8 cellular contexts compared by ENCODE assay signal in the genomic region with DNA sequence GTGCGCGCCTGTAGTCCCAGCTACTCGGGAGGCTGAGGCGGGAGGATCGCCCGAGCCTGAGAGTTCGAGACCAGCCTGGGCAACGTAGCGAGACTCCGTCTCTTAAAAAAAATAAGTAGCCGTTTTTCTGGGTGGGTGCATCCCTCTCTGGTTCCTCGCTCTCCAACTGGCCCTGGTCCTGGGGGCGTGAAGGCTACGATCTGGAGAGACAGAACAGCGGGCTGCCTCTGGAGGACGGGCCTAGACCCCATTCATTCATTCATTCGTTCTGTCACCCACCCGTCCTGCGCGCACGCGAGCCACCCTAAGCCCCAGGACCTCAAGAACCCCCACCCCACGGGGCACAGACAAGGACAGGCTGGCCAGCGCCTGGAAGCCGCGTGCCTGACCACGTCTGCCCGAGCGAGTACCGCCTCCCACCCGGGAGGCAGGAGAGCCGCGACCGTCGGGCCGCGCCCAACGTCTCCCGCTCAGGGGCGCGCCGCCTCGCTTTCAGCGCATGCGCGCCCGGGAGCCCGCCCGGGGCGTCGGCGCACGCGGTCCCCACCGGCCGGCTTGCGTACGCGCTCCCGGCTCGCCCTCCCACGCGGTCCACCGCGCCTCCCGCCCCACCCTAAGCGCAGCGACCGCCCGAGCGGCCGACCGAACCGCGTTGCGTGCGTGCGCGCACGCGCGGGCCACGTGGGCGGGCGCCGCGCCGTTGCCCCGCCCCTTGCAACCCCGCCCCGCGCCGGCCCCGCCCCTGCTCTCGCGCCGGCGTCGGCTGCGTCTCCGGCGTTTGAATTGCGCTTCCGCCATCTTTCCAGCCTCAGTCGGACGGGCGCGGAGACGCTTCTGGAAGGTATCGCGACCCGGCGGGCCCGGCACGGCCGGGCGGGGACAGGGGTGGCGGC. TPM values are rescaled to one million over a fixed set of nuclear protein-coding genes. Genes with fewer than 3 reads are reported as not detected.
DNase-seq lines count a peak whose midpoint lies in the region; ATAC-seq and TF ChIP-seq lines count a peak whose summit lies in the region.

A gene (plus strand): TSS at position 781 of the 893 bp plus-strand sequence. CDS start 528 bp downstream, outside the sequence.

- DNase-seq in DMS153 (lab: John Stamatoyannopoulos, UW) (peak; percentile 77), KG1 (lab: John Stamatoyannopoulos, UW) (peak; percentile 75), Panc1 (ENCODE audit: low read depth, low spot score) (peak; percentile 32)
- DNase-seq in activated T-cell treated with anti-CD3 and anti-CD28 coated beads, Interleukin-2, amount 50 U/mL, for 4 hours, result peak; percentile 93
- peak; percentile 78 for DNase-seq in stimulated activated CD8-positive, alpha-beta memory T cell treated with anti-CD3 and anti-CD28 coated beads, Interleukin-7, amount 100 ng/mL, for 24 hours (ENCODE audit: low read depth)

- H3K4me3 Mint-ChIP-seq in activated T-cell treated with anti-CD3 and anti-CD28 coated beads, Interleukin-2, amount 50 U/mL, for 4 hours, result peak within 1 kb of the TSS; percentile 94

- ATAC-seq in GM21717 (IDR thresholded peaks at IDR 0.05; ENCODE audit: unreplicated experiment), result peak; percentile 50
- peak; percentile 93 for ATAC-seq in Panc1
- peak; percentile 81 to 83 for ATAC-seq in activated T-cell treated with anti-CD3 and anti-CD28 coated beads, Interleukin-2, amount 50 U/mL, for 4 hours

- no TSS peak for BruUV-seq in Panc1 (replicated peaks; lab: Mats Ljungman, UMichigan)

- CTCF ChIA-PET in Panc1 (lab: Charles Lee), result no interaction called here

- peaks cover 38% of the 10 kb centered on the region for H3K36me3 Mint-ChIP-seq in activated T-cell treated with anti-CD3 and anti-CD28 coated beads, Interleukin-2, amount 50 U/mL, for 4 hours (ENCODE audit: insufficient read depth)

- no peaks in the 10 kb centered on the region for H3K27me3 Mint-ChIP-seq in activated T-cell treated with anti-CD3 and anti-CD28 coated beads, Interleukin-2, amount 50 U/mL, for 4 hours (ENCODE audit: low read depth)

- H3K9me3 ChIP-seq in Panc1 (ENCODE audit: control insufficient read depth, insufficient read depth, low read depth, low read length), result no peaks in the 10 kb centered on the region
- no peaks in the 10 kb centered on the region for H3K9me3 ChIP-seq in esophagus (ENCODE audit: control insufficient read depth in 2 of 2, insufficient read depth in 1 of 2, low read depth in 1 of 2, low read length in 1 of 2)
- H3K9me3 ChIP-seq in muscle layer of duodenum (ENCODE audit: control insufficient read depth in 1 of 2, low read length in 2 of 2), result no peaks in the 10 kb centered on the region

- H3K27ac ChIP-seq in Panc1 (ENCODE audit: low read length) (peak within 1 kb of the TSS; percentile 96), esophagus (ENCODE audit: low read depth in 2 of 2, low read length in 1 of 2) (peak within 1 kb of the TSS; percentile 93 to 97), muscle layer of duodenum (ENCODE audit: low read length) (peak within 1 kb of the TSS; percentile 40)

- intact Hi-C loops in Panc1 (cut with micrococcal nuclease; ENCODE audit: unreplicated experiment), result no loop called here

- no peaks in the 10 kb centered on the region for H3K9me3 Mint-ChIP-seq in activated T-cell treated with anti-CD3 and anti-CD28 coated beads, Interleukin-2, amount 50 U/mL, for 4 hours

- in situ Hi-C loops in Panc1 (cut with HindIII; ENCODE audit: low pct_unique_long_range_greater_than_20kb, low sequenced_read_pairs), result no loop called here

- POLR2A ChIA-PET in Panc1 (lab: Charles Lee), result no interaction called here

- H3K4me1 ChIP-seq in Panc1 (ENCODE audit: control insufficient read depth, insufficient read depth, low read length) (peaks cover 25% of the 10 kb centered on the region), esophagus (ENCODE audit: control insufficient read depth in 2 of 2, insufficient read depth in 2 of 2, low read length in 1 of 2) (no peaks in the 10 kb centered on the region), muscle layer of duodenum (ENCODE audit: control insufficient read depth in 1 of 2, insufficient read depth in 2 of 2, low read length in 2 of 2) (peaks cover 0 to 13% of the 10 kb centered on the region in 2 donors)

- H3K27me3 ChIP-seq in Panc1 (ENCODE audit: control insufficient read depth, insufficient read depth, low read length), result no peaks in the 10 kb centered on the region
- no peaks in the 10 kb centered on the region for H3K27me3 ChIP-seq in esophagus (ENCODE audit: control insufficient read depth in 1 of 2, insufficient read depth in 2 of 2, low read length in 2 of 2)
- no peaks in the 10 kb centered on the region for H3K27me3 ChIP-seq in muscle layer of duodenum (ENCODE audit: low read depth, low read length)

- TF ChIP-seq CTCF in Panc1 (IDR thresholded peaks at IDR 0.05), result no peak

- H3K36me3 ChIP-seq in Panc1 (ENCODE audit: control insufficient read depth, insufficient read depth, low read length) (peaks cover 33% of the 10 kb centered on the region), esophagus (ENCODE audit: control insufficient read depth in 2 of 2, insufficient read depth in 2 of 2, low read length in 1 of 2) (peaks cover 0 to 16% of the 10 kb centered on the region in 2 donors), muscle layer of duodenum (ENCODE audit: control insufficient read depth in 1 of 2, insufficient read depth in 2 of 2, low read length in 2 of 2) (peaks cover 19 to 26% of the 10 kb centered on the region in 2 donors)

- 3% methylated on average over 109 to 118 of the region's 118 CpGs for WGBS in esophagus, 2 donors

- peak within 1 kb of the TSS; percentile 86 to 94 for H3K4me3 ChIP-seq in Panc1 (ENCODE audit: low read depth in 2 of 2, low read length in 2 of 2)
- peak within 1 kb of the TSS; percentile 72 to 78 for H3K4me3 ChIP-seq in esophagus (ENCODE audit: low read depth in 1 of 2, low read length in 2 of 2)
- peak within 1 kb of the TSS; percentile 83 to 85 for H3K4me3 ChIP-seq in muscle layer of duodenum (ENCODE audit: low read depth in 1 of 2, low read length in 2 of 2)

- H3K4me1 Mint-ChIP-seq in activated T-cell treated with anti-CD3 and anti-CD28 coated beads, Interleukin-2, amount 50 U/mL, for 4 hours (ENCODE audit: low read depth), result peaks cover 61% of the 10 kb centered on the region

RNA-seq across cellular contexts. Expression of the gene that starts here (rescaled TPM):
- total RNA-seq in Panc1 (2021; ENCODE audit: unreplicated experiment), result 1,193 TPM
- polyA plus RNA-seq in Panc1 (2012; ENCODE audit: insufficient read length), result 933 TPM
- 1,000 to 10,000 TPM; 2,485 to 2,586 (median 2,511) TPM for total RNA-seq in activated T-cell treated with anti-CD3 and anti-CD28 coated beads, Interleukin-2, amount 50 U/mL, for 4 hours
- polyA plus RNA-seq in esophagus, result 100 to 1,000 TPM; 118 to 638 TPM

Comparison
In these comparisons a context has a peak if more than half of its experiments do, and no peak if none do; other contexts are left out.
1. Peak in every context shown above with its lines: DNase-seq, ATAC-seq, H3K4me3 ChIP-seq and H3K27ac ChIP-seq.
2. DNase-seq: peak in every context shown above with its lines; median percentile 93 in activated T-cell treated with anti-CD3 and anti-CD28 coated beads, Interleukin-2, amount 50 U/mL, for 4 hours; 78 in stimulated activated CD8-positive, alpha-beta memory T cell treated with anti-CD3 and anti-CD28 coated beads, Interleukin-7, amount 100 ng/mL, for 24 hours; 77 in DMS153; 75 in KG1; 32 in Panc1.
3. H3K27ac ChIP-seq: peak in every context shown above with its lines; median percentile 96 in Panc1; 95 in esophagus; 40 in muscle layer of duodenum.